Comparison of ENCODE assay signal across 8 cellular contexts in the genomic region with DNA sequence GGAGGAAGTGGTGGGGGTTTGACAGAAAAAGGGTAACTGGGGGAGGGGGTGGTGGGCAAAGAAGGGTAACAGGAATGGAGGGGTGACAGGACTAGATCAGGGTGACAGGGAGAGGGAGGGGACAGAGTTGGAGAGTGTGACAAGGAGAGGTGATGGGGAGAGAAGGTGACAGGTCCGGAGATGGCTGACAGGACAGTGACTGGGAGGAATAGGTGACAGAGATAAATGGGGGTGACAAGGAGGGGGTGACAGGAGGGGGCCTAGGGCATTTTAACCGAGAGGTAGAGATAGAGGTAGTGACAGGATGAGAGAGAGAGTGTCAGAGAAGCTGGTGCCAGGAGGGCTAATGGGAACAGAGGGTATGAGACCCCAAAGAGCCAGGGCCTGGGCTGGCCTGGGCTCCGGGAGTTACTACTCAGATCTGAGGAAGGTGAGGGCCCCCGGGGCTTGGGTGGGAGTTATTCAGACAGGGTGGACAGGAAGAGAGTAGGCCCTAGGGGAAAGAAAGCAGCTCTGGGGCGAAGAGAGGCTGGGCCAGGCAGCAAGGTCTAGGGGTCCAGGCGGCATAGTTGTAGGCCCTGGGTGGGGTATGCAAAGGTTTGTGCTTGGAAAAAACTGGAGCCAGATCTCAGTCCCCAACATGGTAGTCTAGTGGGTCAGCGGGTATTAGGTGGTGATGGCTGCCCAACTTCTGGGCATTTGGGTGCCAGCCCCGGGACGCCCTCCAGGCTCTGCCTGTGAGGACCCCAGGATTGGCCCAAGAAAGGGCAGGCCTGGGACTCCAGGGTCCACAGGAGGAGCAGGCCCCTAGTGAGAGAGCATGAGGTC. TPM values are rescaled to one million over a fixed set of nuclear protein-coding genes. Genes with fewer than 3 reads are reported as not detected.
DNase-seq lines count a peak whose midpoint lies in the region; ATAC-seq, FAIRE-seq and TF ChIP-seq lines count a peak whose summit lies in the region.

No MANE protein-coding gene starts in this region.

- intact Hi-C loops in heart right ventricle (cut with DNase I) (loop anchor here in 4 of 10 donors (1.0 to 2.0 kb wide), 2 partner anchors 15 kb away; a partner anchor contains a TSS), gastrocnemius medialis (cut with DNase I; ENCODE audit: low total_unique reads) (loop anchor here (1.0 kb wide), 1 partner anchor 14 kb away; no protein-coding TSS in a partner anchor)

- TF ChIP-seq POLR2A in GM12892 (IDR thresholded peaks at IDR 0.05; ENCODE audit: low read depth, low read length) (peak; percentile 38; the same call in 1 of the 2 replicates), gastrocnemius medialis (IDR thresholded peaks at IDR 0.05) (no peak)

- 28 to 32% methylated on average over 8 to 9 of the region's 9 CpGs for WGBS in heart right ventricle, 2 donors

- H3K4me3 ChIP-seq in SK-N-MC (peak overlapping the region; percentile 83), heart right ventricle (peak overlapping the region; percentile 38 to 66 (median 60)), gastrocnemius medialis (peak overlapping the region; percentile 66 to 79 (median 68))

- peak overlapping the region; percentile 79 for H3K9ac ChIP-seq in SK-N-MC (ENCODE audit: insufficient read length)

- no peaks in the 10 kb centered on the region for H3K9me3 ChIP-seq in SK-N-MC (ENCODE audit: low read depth, low read length)
- H3K9me3 ChIP-seq in heart right ventricle, result no peaks in the 10 kb centered on the region
- H3K9me3 ChIP-seq in gastrocnemius medialis, result no peaks in the 10 kb centered on the region

- ATAC-seq in heart right ventricle, result no peak
- no peak for ATAC-seq in gastrocnemius medialis
- ATAC-seq in GM21360 (IDR thresholded peaks at IDR 0.05; ENCODE audit: unreplicated experiment), result no peak

- no peaks in the 10 kb centered on the region; the same call in 1 of the 2 replicates for H3K36me3 ChIP-seq in SK-N-MC (ENCODE audit: insufficient read depth, low read length)
- peaks cover 0 to 34% (median 27%) of the 10 kb centered on the region in 9 donors for H3K36me3 ChIP-seq in heart right ventricle
- H3K36me3 ChIP-seq in gastrocnemius medialis, result peaks cover 0 to 29% of the 10 kb centered on the region in 2 donors

- DNase-seq in GM12892 (ENCODE audit: insufficient read length) (no peak), SK-N-MC (ENCODE audit: low read depth, low spot score) (no peak), heart right ventricle (no peak), gastrocnemius medialis (no peak), cortex of kidney (lab: John Stamatoyannopoulos, UW) (no peak), D341Med (ENCODE audit: low spot score) (no peak), NCI-H1105 (lab: John Stamatoyannopoulos, UW) (no peak)

- H3K4me1 ChIP-seq in heart right ventricle (peaks cover 18 to 41% (median 33%) of the 10 kb centered on the region in 9 donors), gastrocnemius medialis (peaks cover 30 to 34% of the 10 kb centered on the region in 2 donors)

- H3K27ac ChIP-seq in SK-N-MC (peak overlapping the region; percentile 72), heart right ventricle (peak overlapping the region; percentile 70 to 99 (median 87)), gastrocnemius medialis (peak overlapping the region; percentile 93 to 96 (median 96))

- in situ Hi-C loops in gastrocnemius medialis (cut with MboI; ENCODE audit: low sequenced_read_pairs in 4 of 4), result no loop called here

- peak; percentile 58 for FAIRE-seq in GM12892 (lab: Jason Lieb, UNC)

- no peaks in the 10 kb centered on the region for H3K27me3 ChIP-seq in heart right ventricle
- H3K27me3 ChIP-seq in gastrocnemius medialis, result no peaks in the 10 kb centered on the region

- no peak for TF ChIP-seq CTCF in heart right ventricle (IDR thresholded peaks at IDR 0.05)
- no peak for TF ChIP-seq CTCF in gastrocnemius medialis (IDR thresholded peaks at IDR 0.05 in 4 of 5, conservative IDR thresholded peaks at IDR 0.05 in 1 of 5)

RNA-seq across cellular contexts. Expression of a gene that starts 0.7 kb away (rescaled TPM):
- polyA plus RNA-seq in GM12892 (2012; ENCODE audit: missing spikeins), result 6.1 TPM
- 10 to 100 TPM; 27.9 to 42.0 (median 32.0) TPM for total RNA-seq in heart right ventricle
- 10 to 100 TPM; 17.6 to 39.8 TPM for polyA plus RNA-seq in heart right ventricle
- total RNA-seq in gastrocnemius medialis, result 10 to 100 TPM; 15.2 to 52.2 (median 41.5) TPM

RNA-seq across cellular contexts. Expression of a gene that starts 14.8 kb away (rescaled TPM):
- polyA plus RNA-seq in GM12892 (2012; ENCODE audit: missing spikeins), result 10.6 TPM
- total RNA-seq in heart right ventricle, result 10 to 100 TPM; 29.8 to 40.2 (median 32.9) TPM
- 10 to 100 TPM; 31.8 to 49.0 TPM for polyA plus RNA-seq in heart right ventricle
- total RNA-seq in gastrocnemius medialis, result 10 to 100 TPM; 14.0 to 26.7 (median 14.8) TPM

RNA-seq across cellular contexts. Expression of a gene that starts 27.3 kb away (rescaled TPM):
- 21.9 TPM for polyA plus RNA-seq in GM12892 (2012; ENCODE audit: missing spikeins)
- total RNA-seq in heart right ventricle, result 10 to 100 TPM; 31.9 to 46.1 (median 36.4) TPM
- polyA plus RNA-seq in heart right ventricle, result 10 to 100 TPM; 31.2 to 51.0 TPM
- total RNA-seq in gastrocnemius medialis, result 10 to 100 TPM; 24.2 to 48.0 (median 40.1) TPM

RNA-seq across cellular contexts. Expression of a gene that starts 32.2 kb away (rescaled TPM):
- polyA plus RNA-seq in GM12892 (2012; ENCODE audit: missing spikeins), result not detected
- under 1 TPM in 4 of 10 donors, not detected in 6; 0.16 to 0.21 (median 0.19) TPM for total RNA-seq in heart right ventricle
- polyA plus RNA-seq in heart right ventricle, result under 1 TPM in 1 of 2 donors, not detected in 1; 0.16 TPM
- total RNA-seq in gastrocnemius medialis, result not detected

RNA-seq across cellular contexts. Expression of a gene that starts 32.7 kb away (rescaled TPM):
- 26.5 TPM for polyA plus RNA-seq in GM12892 (2012; ENCODE audit: missing spikeins)
- 1 to 10 TPM; 1.2 to 5.9 (median 2.6) TPM for total RNA-seq in heart right ventricle
- 10 to 100 TPM in 1 of 2 donors, 1 to 10 TPM in 1; 5.0 to 10.4 TPM for polyA plus RNA-seq in heart right ventricle
- 10 to 100 TPM in 1 of 4 donors, 1 to 10 TPM in 3; 1.7 to 30.7 (median 5.1) TPM for total RNA-seq in gastrocnemius medialis
